ENCODE assay signal across 22 cellular contexts in the genomic region with DNA sequence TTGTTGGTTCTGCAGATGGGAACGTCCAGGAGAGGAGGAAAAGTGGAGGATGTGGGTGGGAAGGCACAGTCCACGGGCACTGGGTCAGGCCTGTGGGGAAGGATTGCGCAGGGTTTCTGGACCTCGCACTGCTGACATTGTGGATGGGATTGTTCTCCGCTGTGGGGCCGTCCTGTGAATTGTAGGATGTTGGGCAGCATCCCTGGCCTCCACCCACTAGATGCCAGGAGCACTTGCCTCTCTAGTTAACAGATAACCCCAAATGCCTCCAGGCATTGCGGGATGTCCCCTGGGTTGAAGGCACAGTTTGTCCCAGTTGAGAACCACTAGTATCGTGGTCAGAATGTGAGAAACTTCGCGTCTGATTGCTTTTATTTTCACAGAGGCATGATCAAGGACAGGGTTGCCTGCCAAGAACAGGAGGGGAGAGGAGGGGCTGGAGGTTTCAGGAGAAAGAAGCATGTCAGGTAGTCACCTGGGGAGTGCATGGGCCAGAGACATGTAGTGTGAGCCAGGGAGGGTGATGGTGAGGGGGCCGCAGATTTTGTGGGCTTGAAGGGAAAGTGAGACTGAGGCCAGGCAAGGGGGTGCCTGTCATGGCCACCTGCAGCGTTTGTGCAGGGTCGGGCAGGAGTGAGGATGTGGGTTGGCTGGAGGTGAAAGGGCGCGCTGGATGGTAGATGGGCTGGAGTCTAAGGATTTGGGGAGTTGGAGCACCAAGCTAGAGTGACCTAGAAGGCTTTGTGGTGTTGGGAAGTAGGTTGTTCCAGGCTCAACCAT. TPM values are rescaled to one million over a fixed set of nuclear protein-coding genes. Genes with fewer than 3 reads are reported as not detected.
DNase-seq lines count a peak whose midpoint lies in the region; ATAC-seq and TF ChIP-seq lines count a peak whose summit lies in the region.
"Had no signal": no experiment of that assay in that cellular context is flagged by ENCODE, and none has a peak within 500 bp of the region (broad histone marks: within the 10 kb centered on the region; RNA-seq: fewer than 3 reads in every experiment).

No MANE protein-coding gene starts in this region.

- no peak overlapping the region for H3K9ac ChIP-seq in endodermal cell (ENCODE audit: extremely low read depth, low read length, poor library complexity, severe bottlenecking)

- POLR2A ChIA-PET in CD8-positive, alpha-beta T cell (lab: Charles Lee), result interaction anchor here (1.0 kb wide), 1 partner anchor 73 kb away, joined by 3 read pairs; no protein-coding TSS in a partner anchor
- POLR2A ChIA-PET in activated CD8-positive, alpha-beta T cell treated with anti-CD3 and anti-CD28 coated beads, Interleukin-2, amount 10 ng/mL, durations not matched to agents 7 days and 5 days (lab: Charles Lee), result no interaction called here

- intact Hi-C loops in CD8-positive, alpha-beta T cell (cut with DNase I, micrococcal nuclease), result loop anchor here (5.0 to 10.0 kb wide), 2 partner anchors 143 to 1015 kb away; a partner anchor contains a TSS

- peaks cover 28% of the 10 kb centered on the region for H3K4me1 ChIP-seq in CD8-positive, alpha-beta T cell (ENCODE audit: insufficient read depth, low read length)
- H3K4me1 ChIP-seq in SJCRH30, result peaks cover 14% of the 10 kb centered on the region
- H3K4me1 ChIP-seq in endodermal cell (ENCODE audit: control insufficient read depth, insufficient read depth, low read length), result no peaks in the 10 kb centered on the region

- TF ChIP-seq CTCF in CD8-positive, alpha-beta T cell (IDR thresholded peaks at IDR 0.05), result no peak
- TF ChIP-seq CTCF in mesothelial cell of epicardium (IDR thresholded peaks at IDR 0.05; ENCODE audit: unreplicated experiment) (no peak), endodermal cell (conservative IDR thresholded peaks at IDR 0.05) (no peak)

- H3K36me3 Mint-ChIP-seq in CD8-positive, alpha-beta T cell, result peaks cover 13% of the 10 kb centered on the region
- peaks cover 2% of the 10 kb centered on the region for H3K36me3 Mint-ChIP-seq in activated CD8-positive, alpha-beta T cell treated with anti-CD3 and anti-CD28 coated beads, Interleukin-2, amount 10 ng/mL, durations not matched to agents 7 days and 5 days (ENCODE audit: low read depth)
- H3K36me3 Mint-ChIP-seq in mesothelial cell of epicardium (no peaks in the 10 kb centered on the region), endodermal cell (ENCODE audit: low read depth) (peaks cover 7% of the 10 kb centered on the region)

- no peak overlapping the region for H3K4me3 ChIP-seq in CD8-positive, alpha-beta T cell (ENCODE audit: low read depth, low read length)
- H3K4me3 ChIP-seq in SJCRH30 (no peak overlapping the region), endodermal cell (ENCODE audit: low read length) (no peak overlapping the region)
- H3K4me3 ChIP-seq: HAP-1, PC-9 had no signal

- CTCF ChIA-PET in CD8-positive, alpha-beta T cell (lab: Charles Lee), result interaction anchor here (3.3 to 5.4 kb wide), 2 partner anchors 12 to 25 kb away, joined by 19 to 46 read pairs; no protein-coding TSS in a partner anchor
- CTCF ChIA-PET in activated CD8-positive, alpha-beta T cell treated with anti-CD3 and anti-CD28 coated beads, Interleukin-2, amount 10 ng/mL, durations not matched to agents 7 days and 5 days (lab: Charles Lee), result interaction anchor here (1.7 kb wide), 1 partner anchor 12 kb away, joined by 8 read pairs; no protein-coding TSS in a partner anchor

- 86 to 87% methylated on average over 7 to 15 of the region's 15 CpGs for WGBS in endodermal cell (ENCODE audit: insufficient coverage in 1 of 2, insufficient read length in 1 of 2), 2 experiments

- H3K4me1 Mint-ChIP-seq in CD8-positive, alpha-beta T cell (ENCODE audit: low read depth), result peaks cover 38% of the 10 kb centered on the region
- peaks cover 43% of the 10 kb centered on the region for H3K4me1 Mint-ChIP-seq in activated CD8-positive, alpha-beta T cell treated with anti-CD3 and anti-CD28 coated beads, Interleukin-2, amount 10 ng/mL, durations not matched to agents 7 days and 5 days (ENCODE audit: low read depth)
- H3K4me1 Mint-ChIP-seq in mesothelial cell of epicardium (peaks cover 22% of the 10 kb centered on the region), endodermal cell (peaks cover 9% of the 10 kb centered on the region)

- no peak for ATAC-seq in CD8-positive, alpha-beta T cell
- no peak for ATAC-seq in activated CD8-positive, alpha-beta T cell treated with anti-CD3 and anti-CD28 coated beads, Interleukin-2, amount 10 ng/mL, durations not matched to agents 7 days and 5 days
- no peak for ATAC-seq in HG03571 (IDR thresholded peaks at IDR 0.05; ENCODE audit: unreplicated experiment)
- ATAC-seq: sciatic nerve, SK-N-SH treated with all-trans-retinoic acid at 6 μM for 48 hours had no signal

- in situ Hi-C loops in ACHN (cut with HindIII; ENCODE audit: low pct_ligation_motif_present, low pct_unique_long_range_greater_than_20kb, low sequenced_read_pairs), result no loop called here

- H3K36me3 ChIP-seq in CD8-positive, alpha-beta T cell (ENCODE audit: insufficient read depth, low read length), result no peaks in the 10 kb centered on the region
- H3K36me3 ChIP-seq in SJCRH30 (no peaks in the 10 kb centered on the region), endodermal cell (ENCODE audit: control insufficient read depth, insufficient read depth, low read length) (peaks cover 5% of the 10 kb centered on the region)

- H3K27me3 ChIP-seq in CD8-positive, alpha-beta T cell (ENCODE audit: insufficient read depth, low read length), result no peaks in the 10 kb centered on the region
- no peaks in the 10 kb centered on the region for H3K27me3 ChIP-seq in SJCRH30
- H3K27me3 ChIP-seq in endodermal cell (ENCODE audit: control insufficient read depth, insufficient read depth, low read length, poor library complexity, severe bottlenecking), result no peaks in the 10 kb centered on the region

- no peak overlapping the region for H3K27ac ChIP-seq in CD8-positive, alpha-beta T cell (ENCODE audit: low read depth, low read length)
- H3K27ac ChIP-seq in SJCRH30, result no peak overlapping the region
- no peak overlapping the region for H3K27ac ChIP-seq in endodermal cell (ENCODE audit: low read depth, low read length)
- H3K27ac ChIP-seq: PC-9 had no signal

- H3K4me3 Mint-ChIP-seq in CD8-positive, alpha-beta T cell, result peak overlapping the region; percentile 8
- no peak overlapping the region for H3K4me3 Mint-ChIP-seq in activated CD8-positive, alpha-beta T cell treated with anti-CD3 and anti-CD28 coated beads, Interleukin-2, amount 10 ng/mL, durations not matched to agents 7 days and 5 days
- H3K4me3 Mint-ChIP-seq in mesothelial cell of epicardium (peak overlapping the region; percentile 13), endodermal cell (no peak overlapping the region)

- H3K27me3 Mint-ChIP-seq in CD8-positive, alpha-beta T cell (ENCODE audit: low read depth), result no peaks in the 10 kb centered on the region
- H3K27me3 Mint-ChIP-seq in activated CD8-positive, alpha-beta T cell treated with anti-CD3 and anti-CD28 coated beads, Interleukin-2, amount 10 ng/mL, durations not matched to agents 7 days and 5 days (ENCODE audit: low read depth), result no peaks in the 10 kb centered on the region
- H3K27me3 Mint-ChIP-seq in mesothelial cell of epicardium (ENCODE audit: low read depth) (no peaks in the 10 kb centered on the region), endodermal cell (ENCODE audit: insufficient read depth) (no peaks in the 10 kb centered on the region)

- no peak overlapping the region for H3K27ac Mint-ChIP-seq in CD8-positive, alpha-beta T cell
- H3K27ac Mint-ChIP-seq in activated CD8-positive, alpha-beta T cell treated with anti-CD3 and anti-CD28 coated beads, Interleukin-2, amount 10 ng/mL, durations not matched to agents 7 days and 5 days, result peak overlapping the region; percentile 27
- H3K27ac Mint-ChIP-seq in mesothelial cell of epicardium (no peak overlapping the region), endodermal cell (no peak overlapping the region)

- no peaks in the 10 kb centered on the region for H3K9me3 ChIP-seq in CD8-positive, alpha-beta T cell (ENCODE audit: low read length)
- no peaks in the 10 kb centered on the region for H3K9me3 ChIP-seq in SJCRH30 (replicated peaks)
- H3K9me3 ChIP-seq in endodermal cell (ENCODE audit: control insufficient read depth, low read length), result no peaks in the 10 kb centered on the region
- H3K9me3 ChIP-seq: HAP-1 had no signal

- DNase-seq in ACHN (peak; percentile 33), mesothelial cell of epicardium (ENCODE audit: low spot score in 2 of 2, unreplicated experiment in 2 of 2) (no peak), SJCRH30 (no peak), endodermal cell (no peak), AML-193 (lab: John Stamatoyannopoulos, UW) (no peak)
- no peak for DNase-seq in CD8-positive, alpha-beta T cell
- no peak for DNase-seq in activated CD8-positive, alpha-beta T cell treated with anti-CD3 and anti-CD28 coated beads, Interleukin-2, amount 10 ng/mL, durations not matched to agents 7 days and 5 days
- DNase-seq: caudate nucleus; EL; foreskin fibroblast; MV-4-11; NCI-H2081 treated with DMSO at 0.1 percent for 48 hours; NCI-H69; PC-9; stimulated activated CD4-positive, alpha-beta T cell treated with anti-CD3 and anti-CD28 coated beads, Interleukin-2, amount 100 ng/mL, for 24 hours had no signal

- no peaks in the 10 kb centered on the region for H3K9me3 Mint-ChIP-seq in CD8-positive, alpha-beta T cell
- H3K9me3 Mint-ChIP-seq in activated CD8-positive, alpha-beta T cell treated with anti-CD3 and anti-CD28 coated beads, Interleukin-2, amount 10 ng/mL, durations not matched to agents 7 days and 5 days (ENCODE audit: insufficient read depth), result no peaks in the 10 kb centered on the region
- no peaks in the 10 kb centered on the region for H3K9me3 Mint-ChIP-seq in mesothelial cell of epicardium
- H3K9me3 Mint-ChIP-seq in endodermal cell, result no peaks in the 10 kb centered on the region

RNA-seq across cellular contexts. Expression of a gene that starts 3.2 kb away (rescaled TPM):
- total RNA-seq in CD8-positive, alpha-beta T cell, result 10 to 100 TPM; 27.0 to 27.8 TPM
- 10 to 100 TPM; 10.2 to 11.6 TPM for total RNA-seq in activated CD8-positive, alpha-beta T cell treated with anti-CD3 and anti-CD28 coated beads, Interleukin-2, amount 10 ng/mL, durations not matched to agents 7 days and 5 days
- 19.0 to 23.1 TPM (median 22.0 TPM) in 3 replicates for total RNA-seq in mesothelial cell of epicardium
- 2.9 and 3.6 TPM in 2 replicates for total RNA-seq in SJCRH30 (2014; rRNA removed; shearing (Covaris generic))
- 10 to 100 TPM in 1 of 2 donors, 1 to 10 TPM in 1; 9.9 to 12.6 TPM for total RNA-seq in endodermal cell
- 8.9 TPM for polyA plus RNA-seq in endodermal cell (2013, experiment 1 of 2)
- polyA plus RNA-seq in endodermal cell (2013, experiment 2 of 2), result 11.8 TPM

RNA-seq across cellular contexts. Expression of a gene that starts 5.3 kb away (rescaled TPM):
- total RNA-seq in CD8-positive, alpha-beta T cell, result 1 to 10 TPM; 9.9 to 10.0 TPM
- total RNA-seq in activated CD8-positive, alpha-beta T cell treated with anti-CD3 and anti-CD28 coated beads, Interleukin-2, amount 10 ng/mL, durations not matched to agents 7 days and 5 days, result 10 to 100 TPM; 16.2 to 16.4 TPM
- total RNA-seq in mesothelial cell of epicardium, result 52.6 to 54.4 TPM (median 53.1 TPM) in 3 replicates
- 22.1 and 25.9 TPM in 2 replicates for total RNA-seq in SJCRH30 (2014; rRNA removed; shearing (Covaris generic))
- 10 to 100 TPM; 51.3 to 67.1 TPM for total RNA-seq in endodermal cell
- polyA plus RNA-seq in endodermal cell (2013, experiment 1 of 2), result 66.6 TPM
- polyA plus RNA-seq in endodermal cell (2013, experiment 2 of 2), result 69.7 TPM

RNA-seq across cellular contexts. Expression of a gene that starts 8.6 kb away (rescaled TPM):
- total RNA-seq in CD8-positive, alpha-beta T cell, result 1 to 10 TPM in 1 of 2 experiments, under 1 TPM in 1; 0.36 to 1.2 TPM
- total RNA-seq in activated CD8-positive, alpha-beta T cell treated with anti-CD3 and anti-CD28 coated beads, Interleukin-2, amount 10 ng/mL, durations not matched to agents 7 days and 5 days, result under 1 TPM; 0.50 to 0.55 TPM
- total RNA-seq in mesothelial cell of epicardium (7.0 to 8.5 TPM (median 7.8 TPM) in 3 replicates), endodermal cell (1 to 10 TPM; 1.4 to 2.4 TPM)
- 3.1 and 3.8 TPM in 2 replicates for total RNA-seq in SJCRH30 (2014; rRNA removed; shearing (Covaris generic))
- polyA plus RNA-seq in endodermal cell (2013, experiment 1 of 2), result 8.0 TPM
- 7.4 TPM for polyA plus RNA-seq in endodermal cell (2013, experiment 2 of 2)
- polyA plus RNA-seq: CD14-positive monocyte had no signal

RNA-seq across cellular contexts. Expression of a gene that starts 15.1 kb away (rescaled TPM):
- not detected for total RNA-seq in CD8-positive, alpha-beta T cell
- total RNA-seq in activated CD8-positive, alpha-beta T cell treated with anti-CD3 and anti-CD28 coated beads, Interleukin-2, amount 10 ng/mL, durations not matched to agents 7 days and 5 days, result not detected
- total RNA-seq in mesothelial cell of epicardium (not detected in 3 replicates), endodermal cell (1 to 10 TPM in 1 of 2 donors, under 1 TPM in 1; 0.62 to 2.3 TPM)
- not detected in 2 replicates for total RNA-seq in SJCRH30 (2014; rRNA removed; shearing (Covaris generic))
- 0.39 TPM for polyA plus RNA-seq in endodermal cell (2013, experiment 1 of 2)
- polyA plus RNA-seq in endodermal cell (2013, experiment 2 of 2), result not detected
- total RNA-seq: lower leg skin, sciatic nerve, temporal lobe had no signal
- polyA plus RNA-seq: CD14-positive monocyte had no signal

RNA-seq across cellular contexts. Expression of a gene that starts 18.2 kb away (rescaled TPM):
- total RNA-seq in CD8-positive, alpha-beta T cell, result 1 to 10 TPM; 1.5 to 2.1 TPM
- total RNA-seq in activated CD8-positive, alpha-beta T cell treated with anti-CD3 and anti-CD28 coated beads, Interleukin-2, amount 10 ng/mL, durations not matched to agents 7 days and 5 days, result 10 to 100 TPM; 31.9 to 32.1 TPM
- total RNA-seq in mesothelial cell of epicardium (35.0 to 39.2 TPM (median 38.6 TPM) in 3 replicates), endodermal cell (10 to 100 TPM; 35.9 to 39.2 TPM)
- 63.2 and 70.8 TPM in 2 replicates for total RNA-seq in SJCRH30 (2014; rRNA removed; shearing (Covaris generic))
- 30.9 TPM for polyA plus RNA-seq in endodermal cell (2013, experiment 1 of 2)
- 30.8 TPM for polyA plus RNA-seq in endodermal cell (2013, experiment 2 of 2)

Comparison
In these comparisons a context has a peak if more than half of its experiments do, and no peak if none do; other contexts are left out.
1. H3K4me3 Mint-ChIP-seq: peak in CD8-positive, alpha-beta T cell (single experiment) and mesothelial cell of epicardium (single experiment); none in activated CD8-positive, alpha-beta T cell treated with anti-CD3 and anti-CD28 coated beads, Interleukin-2, amount 10 ng/mL, durations not matched to agents 7 days and 5 days (single experiment) and endodermal cell (single experiment).